In genomic region chr1:117747605-117748004, GRCh38 we compare ENCODE assay signal across 9 cellular contexts.
"Had no signal": no experiment of that assay in that cellular context is flagged by ENCODE, and none has a peak within 500 bp of the region (broad histone marks: within the 10 kb centered on the region; RNA-seq: fewer than 3 reads in every experiment).

No MANE protein-coding gene starts in this region.

- FAIRE-seq: H1, H54, HTR-8/SVneo had no signal

- DNase-seq: H9, HCEC 1CT, KBM-7 had no signal

- ATAC-seq: GM23338 had no signal

- H3K4me3 ChIP-seq: GM23338 had no signal

- H3K27ac ChIP-seq: HL-60, KMS-11 had no signal
